In genomic region chr3:66179813-66180212, GRCh38 we compare ENCODE assay signal across 18 cellular contexts. TPM values are rescaled to one million over a fixed set of nuclear protein-coding genes. Genes with fewer than 3 reads are reported as not detected.
A peak's percentile ranks its signal among the peaks of the same experiment; 100 is the strongest.
DNase-seq lines count a peak whose midpoint lies in the region; ATAC-seq and TF ChIP-seq lines count a peak whose summit lies in the region.
"Had no signal": no experiment of that assay in that cellular context is flagged by ENCODE, and none has a peak within 500 bp of the region (broad histone marks: within the 10 kb centered on the region; RNA-seq: fewer than 3 reads in every experiment).

No MANE protein-coding gene starts in this region.

- H3K4me3 Mint-ChIP-seq in neural progenitor cell: no peak overlapping the region
- H3K4me3 Mint-ChIP-seq: B cell; CD4-positive, alpha-beta memory T cell had no signal

- no peaks in the 10 kb centered on the region for H3K36me3 ChIP-seq in SK-N-SH (replicated peaks in 1 of 2; ENCODE audit: control insufficient read depth in 1 of 2, insufficient read depth in 2 of 2, low read length in 1 of 2)
- no peaks in the 10 kb centered on the region for H3K36me3 ChIP-seq in neural progenitor cell

- H3F3A ChIP-seq in SK-N-SH (replicated peaks; ENCODE audit: insufficient read depth) (no peaks in the 10 kb centered on the region), neural progenitor cell (ENCODE audit: low read depth) (peaks cover 7% of the 10 kb centered on the region)

- H3K4me3 ChIP-seq in SK-N-SH (ENCODE audit: low read depth in 2 of 2, low read length in 1 of 2): no peak overlapping the region
- H3K4me3 ChIP-seq in fibroblast of mammary gland (ENCODE audit: control insufficient read depth, low read depth, low read length): no peak overlapping the region
- H3K4me3 ChIP-seq in neural progenitor cell: no peak overlapping the region
- H3K4me3 ChIP-seq in coronary artery: no peak overlapping the region
- H3K4me3 ChIP-seq: K562 had no signal

- H3K4me1 ChIP-seq in SK-N-SH (ENCODE audit: control insufficient read depth in 1 of 2, insufficient read depth in 2 of 2, low read depth in 1 of 2, low read length in 1 of 2) (no peaks in the 10 kb centered on the region), neural progenitor cell (no peaks in the 10 kb centered on the region)

- no peaks in the 10 kb centered on the region for H3K9me3 ChIP-seq in SK-N-SH
- no peaks in the 10 kb centered on the region for H3K9me3 ChIP-seq in neural progenitor cell (ENCODE audit: low read depth)

- H3K27ac ChIP-seq in SK-N-SH (ENCODE audit: low read depth in 2 of 2, low read length in 1 of 2) (no peak overlapping the region), neural progenitor cell (no peak overlapping the region), coronary artery (no peak overlapping the region)
- H3K27ac ChIP-seq: HL-60 had no signal

- H3K4me1 Mint-ChIP-seq in neural progenitor cell: no peaks in the 10 kb centered on the region
- H3K4me1 Mint-ChIP-seq: B cell had no signal

- TF ChIP-seq EP300 in SK-N-SH (IDR thresholded peaks at IDR 0.05; ENCODE audit: borderline replicate concordance in 1 of 2, low read depth in 1 of 2, low read length in 1 of 2): no peak

- H3K9me3 Mint-ChIP-seq in neural progenitor cell: no peaks in the 10 kb centered on the region
- H3K9me3 Mint-ChIP-seq: CD4-positive, alpha-beta memory T cell had no signal

- H4K20me1 ChIP-seq in SK-N-SH (ENCODE audit: insufficient read depth) (no peaks in the 10 kb centered on the region), neural progenitor cell (ENCODE audit: low read depth) (no peaks in the 10 kb centered on the region)

- 91% methylated on average over 2 of the region's 2 CpGs for WGBS in SK-N-SH (ENCODE audit: low lambda C conversion rate)

- CTCF ChIA-PET in SK-N-SH (lab: Yijun Ruan, JAX): no interaction called here

- no peak overlapping the region for H3K4me2 ChIP-seq in SK-N-SH
- no peak overlapping the region for H3K4me2 ChIP-seq in neural progenitor cell

- ATAC-seq in GM18870 (IDR thresholded peaks at IDR 0.05; ENCODE audit: unreplicated experiment): no peak
- ATAC-seq: K562 had no signal

- peaks cover 4% of the 10 kb centered on the region for H3K27me3 Mint-ChIP-seq in neural progenitor cell (ENCODE audit: insufficient read depth, low read depth)

- no peak overlapping the region for H3K27ac Mint-ChIP-seq in neural progenitor cell
- H3K27ac Mint-ChIP-seq: B cell; CD4-positive, alpha-beta memory T cell had no signal

- H3K9ac ChIP-seq in SK-N-SH: no peak overlapping the region
- H3K9ac ChIP-seq in neural progenitor cell: no peak overlapping the region

- no peak for TF ChIP-seq CTCF in SK-N-SH (IDR thresholded peaks at IDR 0.05)
- TF ChIP-seq CTCF in fibroblast of mammary gland (conservative IDR thresholded peaks at IDR 0.05; ENCODE audit: control insufficient read depth, insufficient read depth, low read depth, low read length): no peak
- no peak for TF ChIP-seq CTCF in neural progenitor cell (IDR thresholded peaks at IDR 0.05)
- no peak for TF ChIP-seq CTCF in coronary artery (IDR thresholded peaks at IDR 0.05)

- H3K27me3 ChIP-seq in SK-N-SH (ENCODE audit: insufficient read depth) (0 out of 2 replicates have a peak, but pooled peaks cover 5% of the 10 kb centered on the region), neural progenitor cell (no peaks in the 10 kb centered on the region)

- H2AFZ ChIP-seq in SK-N-SH (ENCODE audit: low read depth) (no peak overlapping the region), neural progenitor cell (replicated peaks) (peak overlapping the region; percentile 17)

- POLR2A ChIA-PET in SK-N-SH (lab: Yijun Ruan, JAX): no interaction called here

- DNase-seq in Ammon's horn (ENCODE audit: low spot score) (peak; percentile 39), SK-N-SH (no peak), fibroblast of mammary gland (ENCODE audit: low read depth) (peak; percentile 27), neural progenitor cell (ENCODE audit: low spot score) (no peak), hypothalamus (lab: John Stamatoyannopoulos, UW) (no peak), coronary artery (ENCODE audit: low spot score) (no peak)
- DNase-seq: CD4-positive, alpha-beta memory T cell; DND-41; GF-D8; GOT3; NCI-H1092; NCI-H446 treated with DMSO at 0.1 percent for 48 hours; NCI-H82; SHP77 treated with DMSO at 0.1 percent for 48 hours had no signal

- TF ChIP-seq RAD21 in SK-N-SH (IDR thresholded peaks at IDR 0.05; ENCODE audit: low read length): no peak

- no peaks in the 10 kb centered on the region for H3K9me2 ChIP-seq in SK-N-SH

- H3K79me2 ChIP-seq in SK-N-SH (ENCODE audit: insufficient read depth): no peaks in the 10 kb centered on the region
- H3K79me2 ChIP-seq in neural progenitor cell (ENCODE audit: low read depth): no peaks in the 10 kb centered on the region

- H3K36me3 Mint-ChIP-seq in neural progenitor cell: no peaks in the 10 kb centered on the region
- H3K36me3 Mint-ChIP-seq: CD4-positive, alpha-beta memory T cell had no signal

TF ChIP-seq in SK-N-SH, 30 proteins besides CTCF, POLR2A, EP300 and RAD21:
- TF ChIP-seq PBX3 (IDR thresholded peaks at IDR 0.05) (peak; percentile 44), ZBTB33 (IDR thresholded peaks at IDR 0.05; ENCODE audit: borderline replicate concordance, low read depth) (no peak), TAF1 (IDR thresholded peaks at IDR 0.05; ENCODE audit: borderline replicate concordance, low read depth, low read length) (no peak), RCOR1 (IDR thresholded peaks at IDR 0.05; ENCODE audit: low read length) (no peak)

RNA-seq across cellular contexts. Expression of gene SLC25A26, which starts 41.0 kb away (rescaled TPM):
- 31.8 and 36.3 TPM in 2 replicates for polyA plus RNA-seq in SK-N-SH (2012; rRNA removed)
- polyA plus RNA-seq in SK-N-SH (2012; cell fraction: cytosol; rRNA removed): 37.1 and 43.9 TPM in 2 replicates
- 16.3 and 17.5 TPM in 2 replicates for polyA plus RNA-seq in SK-N-SH (2012; cell fraction: nucleus; rRNA removed)
- 17.0 and 21.9 TPM in 2 replicates for total RNA-seq in neural progenitor cell (ENCODE audit: low replicate concordance)

Comparison
In these comparisons a context has a peak if more than half of its experiments do, and no peak if none do; other contexts are left out.
1. DNase-seq: peak in Ammon's horn (single experiment) and fibroblast of mammary gland (single experiment); none in SK-N-SH (single experiment), neural progenitor cell (single experiment), hypothalamus (0 of 51) and coronary artery (single experiment).